Comparison of ENCODE assay signal across 1 cellular context in the genomic region with DNA sequence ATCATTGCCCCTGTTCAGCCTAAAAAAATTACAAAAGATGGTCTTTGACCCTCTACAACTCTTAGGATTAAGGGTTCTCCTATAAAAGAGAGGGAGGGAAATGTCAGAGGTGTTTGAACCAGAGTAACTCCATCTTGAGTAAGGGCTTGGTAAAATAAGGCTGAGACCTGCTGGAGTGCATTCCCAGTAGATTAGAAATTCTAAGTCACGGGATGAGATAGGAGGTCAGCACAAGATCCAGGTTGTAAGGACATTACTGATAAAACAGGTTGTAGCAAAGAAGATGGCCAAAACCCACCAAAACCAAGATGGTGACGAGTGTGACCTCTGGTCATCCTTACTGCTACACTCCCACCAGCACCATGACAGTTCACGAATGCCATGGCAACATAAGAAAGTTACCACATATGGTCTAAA.
A peak's percentile ranks its signal among the peaks of the same experiment; 100 is the strongest.
TF ChIP-seq lines count a peak whose summit lies in the region.

No MANE protein-coding gene starts in this region.

TF ChIP-seq in K562, 482 proteins besides CTCF, POLR2A, EP300 and RAD21 (continued from another document and continues in another):
- peak; percentile 99 for TF ChIP-seq ZNF583 (CRISPR knock-in tag; IDR thresholded peaks at IDR 0.05)
- TF ChIP-seq XRCC4 (IDR thresholded peaks at IDR 0.05; ENCODE audit: extremely low read depth, insufficient read depth, insufficient read length), result no peak
- TF ChIP-seq ZNF140 (CRISPR knock-in tag; IDR thresholded peaks at IDR 0.05), result peak; percentile 96
- TF ChIP-seq TEAD4 (IDR thresholded peaks at IDR 0.05; ENCODE audit: low read length), result no peak
- no peak for TF ChIP-seq TEAD4 (CRISPR knock-in tag; IDR thresholded peaks at IDR 0.05; ENCODE audit: borderline replicate concordance)
- TF ChIP-seq ZNF668 (CRISPR knock-in tag; IDR thresholded peaks at IDR 0.05), result peak; percentile 98
- TF ChIP-seq, protein P1, sequence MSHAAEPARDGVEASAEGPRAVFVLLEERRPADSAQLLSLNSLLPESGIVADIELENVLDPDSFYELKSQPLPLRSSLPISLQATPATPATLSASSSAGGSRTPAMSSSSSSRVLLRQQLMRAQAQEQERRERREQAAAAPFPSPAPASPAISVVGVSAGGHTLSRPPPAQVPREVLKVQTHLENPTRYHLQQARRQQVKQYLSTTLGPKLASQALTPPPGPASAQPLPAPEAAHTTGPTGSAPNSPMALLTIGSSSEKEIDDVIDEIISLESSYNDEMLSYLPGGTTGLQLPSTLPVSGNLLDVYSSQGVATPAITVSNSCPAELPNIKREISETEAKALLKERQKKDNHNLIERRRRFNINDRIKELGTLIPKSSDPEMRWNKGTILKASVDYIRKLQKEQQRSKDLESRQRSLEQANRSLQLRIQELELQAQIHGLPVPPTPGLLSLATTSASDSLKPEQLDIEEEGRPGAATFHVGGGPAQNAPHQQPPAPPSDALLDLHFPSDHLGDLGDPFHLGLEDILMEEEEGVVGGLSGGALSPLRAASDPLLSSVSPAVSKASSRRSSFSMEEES (CRISPR knock-in tag; IDR thresholded peaks at IDR 0.05), result peak; percentile 49; the same call in 1 of the 2 replicates
- TF ChIP-seq, protein P2, sequence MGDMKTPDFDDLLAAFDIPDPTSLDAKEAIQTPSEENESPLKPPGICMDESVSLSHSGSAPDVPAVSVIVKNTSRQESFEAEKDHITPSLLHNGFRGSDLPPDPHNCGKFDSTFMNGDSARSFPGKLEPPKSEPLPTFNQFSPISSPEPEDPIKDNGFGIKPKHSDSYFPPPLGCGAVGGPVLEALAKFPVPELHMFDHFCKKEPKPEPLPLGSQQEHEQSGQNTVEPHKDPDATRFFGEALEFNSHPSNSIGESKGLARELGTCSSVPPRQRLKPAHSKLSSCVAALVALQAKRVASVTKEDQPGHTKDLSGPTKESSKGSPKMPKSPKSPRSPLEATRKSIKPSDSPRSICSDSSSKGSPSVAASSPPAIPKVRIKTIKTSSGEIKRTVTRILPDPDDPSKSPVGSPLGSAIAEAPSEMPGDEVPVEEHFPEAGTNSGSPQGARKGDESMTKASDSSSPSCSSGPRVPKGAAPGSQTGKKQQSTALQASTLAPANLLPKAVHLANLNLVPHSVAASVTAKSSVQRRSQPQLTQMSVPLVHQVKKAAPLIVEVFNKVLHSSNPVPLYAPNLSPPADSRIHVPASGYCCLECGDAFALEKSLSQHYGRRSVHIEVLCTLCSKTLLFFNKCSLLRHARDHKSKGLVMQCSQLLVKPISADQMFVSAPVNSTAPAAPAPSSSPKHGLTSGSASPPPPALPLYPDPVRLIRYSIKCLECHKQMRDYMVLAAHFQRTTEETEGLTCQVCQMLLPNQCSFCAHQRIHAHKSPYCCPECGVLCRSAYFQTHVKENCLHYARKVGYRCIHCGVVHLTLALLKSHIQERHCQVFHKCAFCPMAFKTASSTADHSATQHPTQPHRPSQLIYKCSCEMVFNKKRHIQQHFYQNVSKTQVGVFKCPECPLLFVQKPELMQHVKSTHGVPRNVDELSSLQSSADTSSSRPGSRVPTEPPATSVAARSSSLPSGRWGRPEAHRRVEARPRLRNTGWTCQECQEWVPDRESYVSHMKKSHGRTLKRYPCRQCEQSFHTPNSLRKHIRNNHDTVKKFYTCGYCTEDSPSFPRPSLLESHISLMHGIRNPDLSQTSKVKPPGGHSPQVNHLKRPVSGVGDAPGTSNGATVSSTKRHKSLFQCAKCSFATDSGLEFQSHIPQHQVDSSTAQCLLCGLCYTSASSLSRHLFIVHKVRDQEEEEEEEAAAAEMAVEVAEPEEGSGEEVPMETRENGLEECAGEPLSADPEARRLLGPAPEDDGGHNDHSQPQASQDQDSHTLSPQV (IDR thresholded peaks at IDR 0.05), result peak; percentile 100
- peak; percentile 90 for TF ChIP-seq KLF13 (tag; IDR thresholded peaks at IDR 0.05; ENCODE audit: borderline replicate concordance, low read depth)
- TF ChIP-seq, protein P3, sequence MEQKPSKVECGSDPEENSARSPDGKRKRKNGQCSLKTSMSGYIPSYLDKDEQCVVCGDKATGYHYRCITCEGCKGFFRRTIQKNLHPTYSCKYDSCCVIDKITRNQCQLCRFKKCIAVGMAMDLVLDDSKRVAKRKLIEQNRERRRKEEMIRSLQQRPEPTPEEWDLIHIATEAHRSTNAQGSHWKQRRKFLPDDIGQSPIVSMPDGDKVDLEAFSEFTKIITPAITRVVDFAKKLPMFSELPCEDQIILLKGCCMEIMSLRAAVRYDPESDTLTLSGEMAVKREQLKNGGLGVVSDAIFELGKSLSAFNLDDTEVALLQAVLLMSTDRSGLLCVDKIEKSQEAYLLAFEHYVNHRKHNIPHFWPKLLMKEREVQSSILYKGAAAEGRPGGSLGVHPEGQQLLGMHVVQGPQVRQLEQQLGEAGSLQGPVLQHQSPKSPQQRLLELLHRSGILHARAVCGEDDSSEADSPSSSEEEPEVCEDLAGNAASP (IDR thresholded peaks at IDR 0.05), result no peak
- peak; percentile 87 for TF ChIP-seq ZNF707 (CRISPR knock-in tag; conservative IDR thresholded peaks at IDR 0.05)
- TF ChIP-seq RBM14 (IDR thresholded peaks at IDR 0.05; ENCODE audit: borderline replicate concordance, insufficient read depth, low read depth, low read length), result no peak
- TF ChIP-seq, protein P4, sequence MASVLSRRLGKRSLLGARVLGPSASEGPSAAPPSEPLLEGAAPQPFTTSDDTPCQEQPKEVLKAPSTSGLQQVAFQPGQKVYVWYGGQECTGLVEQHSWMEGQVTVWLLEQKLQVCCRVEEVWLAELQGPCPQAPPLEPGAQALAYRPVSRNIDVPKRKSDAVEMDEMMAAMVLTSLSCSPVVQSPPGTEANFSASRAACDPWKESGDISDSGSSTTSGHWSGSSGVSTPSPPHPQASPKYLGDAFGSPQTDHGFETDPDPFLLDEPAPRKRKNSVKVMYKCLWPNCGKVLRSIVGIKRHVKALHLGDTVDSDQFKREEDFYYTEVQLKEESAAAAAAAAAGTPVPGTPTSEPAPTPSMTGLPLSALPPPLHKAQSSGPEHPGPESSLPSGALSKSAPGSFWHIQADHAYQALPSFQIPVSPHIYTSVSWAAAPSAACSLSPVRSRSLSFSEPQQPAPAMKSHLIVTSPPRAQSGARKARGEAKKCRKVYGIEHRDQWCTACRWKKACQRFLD (CRISPR knock-in tag; IDR thresholded peaks at IDR 0.05), result peak; percentile 99
- TF ChIP-seq NFIX (CRISPR knock-in tag; IDR thresholded peaks at IDR 0.05; ENCODE audit: low read depth), result peak; percentile 69
- TF ChIP-seq, protein P5, sequence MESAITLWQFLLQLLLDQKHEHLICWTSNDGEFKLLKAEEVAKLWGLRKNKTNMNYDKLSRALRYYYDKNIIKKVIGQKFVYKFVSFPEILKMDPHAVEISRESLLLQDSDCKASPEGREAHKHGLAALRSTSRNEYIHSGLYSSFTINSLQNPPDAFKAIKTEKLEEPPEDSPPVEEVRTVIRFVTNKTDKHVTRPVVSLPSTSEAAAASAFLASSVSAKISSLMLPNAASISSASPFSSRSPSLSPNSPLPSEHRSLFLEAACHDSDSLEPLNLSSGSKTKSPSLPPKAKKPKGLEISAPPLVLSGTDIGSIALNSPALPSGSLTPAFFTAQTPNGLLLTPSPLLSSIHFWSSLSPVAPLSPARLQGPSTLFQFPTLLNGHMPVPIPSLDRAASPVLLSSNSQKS (CRISPR knock-in tag; IDR thresholded peaks at IDR 0.05), result peak; percentile 89
- peak; percentile 73 for TF ChIP-seq GTF2E2 (tag; IDR thresholded peaks at IDR 0.05)
- TF ChIP-seq, protein P6, sequence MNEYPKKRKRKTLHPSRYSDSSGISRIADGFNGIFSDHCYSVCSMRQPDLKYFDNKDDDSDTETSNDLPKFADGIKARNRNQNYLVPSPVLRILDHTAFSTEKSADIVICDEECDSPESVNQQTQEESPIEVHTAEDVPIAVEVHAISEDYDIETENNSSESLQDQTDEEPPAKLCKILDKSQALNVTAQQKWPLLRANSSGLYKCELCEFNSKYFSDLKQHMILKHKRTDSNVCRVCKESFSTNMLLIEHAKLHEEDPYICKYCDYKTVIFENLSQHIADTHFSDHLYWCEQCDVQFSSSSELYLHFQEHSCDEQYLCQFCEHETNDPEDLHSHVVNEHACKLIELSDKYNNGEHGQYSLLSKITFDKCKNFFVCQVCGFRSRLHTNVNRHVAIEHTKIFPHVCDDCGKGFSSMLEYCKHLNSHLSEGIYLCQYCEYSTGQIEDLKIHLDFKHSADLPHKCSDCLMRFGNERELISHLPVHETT (CRISPR knock-in tag; conservative IDR thresholded peaks at IDR 0.05 in 1 of 2, IDR thresholded peaks at IDR 0.05 in 1 of 2), result peak in 1 of 2 experiments; percentile 94; a peak in 2 of 4 replicates
- TF ChIP-seq SMAD4 (CRISPR knock-in tag; conservative IDR thresholded peaks at IDR 0.05), result peak; percentile 99
- TF ChIP-seq CXXC5 (CRISPR knock-in tag; IDR thresholded peaks at IDR 0.05), result peak; percentile 99
- no peak for TF ChIP-seq NR3C1 (CRISPR knock-in tag; IDR thresholded peaks at IDR 0.05)
- TF ChIP-seq ZNF197 (CRISPR knock-in tag; IDR thresholded peaks at IDR 0.05; ENCODE audit: low read depth), result peak; percentile 95
- 0 out of 2 replicates have a peak, but pooled peaks have one; percentile 52 for TF ChIP-seq ZFP30 (CRISPR knock-in tag; IDR thresholded peaks at IDR 0.05; ENCODE audit: borderline replicate concordance)
- no peak for TF ChIP-seq HDAC1 (IDR thresholded peaks at IDR 0.05)
- TF ChIP-seq FUS (optimal IDR thresholded peaks at IDR 0.05; ENCODE audit: low read depth, low read length), result no peak
- TF ChIP-seq COPS2 (conservative IDR thresholded peaks at IDR 0.05), result no peak
- no peak for TF ChIP-seq ZBED1 (IDR thresholded peaks at IDR 0.05)
- peak; percentile 81; the same call in 1 of the 2 replicates for TF ChIP-seq ZNF212 (CRISPR knock-in tag; IDR thresholded peaks at IDR 0.05)
- TF ChIP-seq HIVEP1 (CRISPR knock-in tag; IDR thresholded peaks at IDR 0.05), result peak; percentile 95
- peak; percentile 78; the same call in 1 of the 2 replicates for TF ChIP-seq ZNF785 (CRISPR knock-in tag; IDR thresholded peaks at IDR 0.05)
- TF ChIP-seq BACH1 (tag; IDR thresholded peaks at IDR 0.05), result peak; percentile 88
- TF ChIP-seq ETS2 (tag; IDR thresholded peaks at IDR 0.05; ENCODE audit: borderline replicate concordance, poor library complexity, severe bottlenecking), result peak; percentile 68
- 0 out of 2 replicates have a peak, but pooled peaks have one; percentile 54 for TF ChIP-seq GABPB2 (CRISPR knock-in tag; conservative IDR thresholded peaks at IDR 0.05)
- TF ChIP-seq TEAD2 (tag; IDR thresholded peaks at IDR 0.05), result peak; percentile 93
- TF ChIP-seq OTX1 (CRISPR knock-in tag; IDR thresholded peaks at IDR 0.05), result 0 out of 2 replicates have a peak, but pooled peaks have one; percentile 73
- TF ChIP-seq ZC3H8 (IDR thresholded peaks at IDR 0.05), result no peak
- TF ChIP-seq, protein P7, sequence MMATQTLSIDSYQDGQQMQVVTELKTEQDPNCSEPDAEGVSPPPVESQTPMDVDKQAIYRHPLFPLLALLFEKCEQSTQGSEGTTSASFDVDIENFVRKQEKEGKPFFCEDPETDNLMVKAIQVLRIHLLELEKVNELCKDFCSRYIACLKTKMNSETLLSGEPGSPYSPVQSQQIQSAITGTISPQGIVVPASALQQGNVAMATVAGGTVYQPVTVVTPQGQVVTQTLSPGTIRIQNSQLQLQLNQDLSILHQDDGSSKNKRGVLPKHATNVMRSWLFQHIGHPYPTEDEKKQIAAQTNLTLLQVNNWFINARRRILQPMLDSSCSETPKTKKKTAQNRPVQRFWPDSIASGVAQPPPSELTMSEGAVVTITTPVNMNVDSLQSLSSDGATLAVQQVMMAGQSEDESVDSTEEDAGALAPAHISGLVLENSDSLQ (IDR thresholded peaks at IDR 0.05), result no peak
- TF ChIP-seq, protein P8, sequence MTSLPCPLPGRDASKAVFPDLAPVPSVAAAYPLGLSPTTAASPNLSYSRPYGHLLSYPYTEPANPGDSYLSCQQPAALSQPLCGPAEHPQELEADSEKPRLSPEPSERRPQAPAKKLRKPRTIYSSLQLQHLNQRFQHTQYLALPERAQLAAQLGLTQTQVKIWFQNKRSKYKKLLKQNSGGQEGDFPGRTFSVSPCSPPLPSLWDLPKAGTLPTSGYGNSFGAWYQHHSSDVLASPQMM (CRISPR knock-in tag; IDR thresholded peaks at IDR 0.05), result peak; percentile 31; the same call in 1 of the 2 replicates
- no peak for TF ChIP-seq NCOA1 (IDR thresholded peaks at IDR 0.05; ENCODE audit: low read depth)
- TF ChIP-seq, protein P9, sequence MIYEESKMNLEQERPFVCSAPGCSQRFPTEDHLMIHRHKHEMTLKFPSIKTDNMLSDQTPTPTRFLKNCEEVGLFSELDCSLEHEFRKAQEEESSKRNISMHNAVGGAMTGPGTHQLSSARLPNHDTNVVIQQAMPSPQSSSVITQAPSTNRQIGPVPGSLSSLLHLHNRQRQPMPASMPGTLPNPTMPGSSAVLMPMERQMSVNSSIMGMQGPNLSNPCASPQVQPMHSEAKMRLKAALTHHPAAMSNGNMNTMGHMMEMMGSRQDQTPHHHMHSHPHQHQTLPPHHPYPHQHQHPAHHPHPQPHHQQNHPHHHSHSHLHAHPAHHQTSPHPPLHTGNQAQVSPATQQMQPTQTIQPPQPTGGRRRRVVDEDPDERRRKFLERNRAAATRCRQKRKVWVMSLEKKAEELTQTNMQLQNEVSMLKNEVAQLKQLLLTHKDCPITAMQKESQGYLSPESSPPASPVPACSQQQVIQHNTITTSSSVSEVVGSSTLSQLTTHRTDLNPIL (CRISPR knock-in tag; IDR thresholded peaks at IDR 0.05), result peak; percentile 91; the same call in 1 of the 2 replicates
- TF ChIP-seq ZNF174 (CRISPR knock-in tag; IDR thresholded peaks at IDR 0.05), result peak; percentile 85
- peak; percentile 61 for TF ChIP-seq MAFG (tag; conservative IDR thresholded peaks at IDR 0.05)
- TF ChIP-seq TAF7 (tag; IDR thresholded peaks at IDR 0.05), result peak; percentile 87
- TF ChIP-seq FOXA3 (CRISPR knock-in tag; conservative IDR thresholded peaks at IDR 0.05 in 1 of 2, IDR thresholded peaks at IDR 0.05 in 1 of 2), result peak in 1 of 2 experiments; percentile 59; a peak in 2 of 4 replicates
- TF ChIP-seq NFE2L1 (tag; IDR thresholded peaks at IDR 0.05; ENCODE audit: borderline replicate concordance, low read depth), result peak; percentile 77
- TF ChIP-seq, protein P10, sequence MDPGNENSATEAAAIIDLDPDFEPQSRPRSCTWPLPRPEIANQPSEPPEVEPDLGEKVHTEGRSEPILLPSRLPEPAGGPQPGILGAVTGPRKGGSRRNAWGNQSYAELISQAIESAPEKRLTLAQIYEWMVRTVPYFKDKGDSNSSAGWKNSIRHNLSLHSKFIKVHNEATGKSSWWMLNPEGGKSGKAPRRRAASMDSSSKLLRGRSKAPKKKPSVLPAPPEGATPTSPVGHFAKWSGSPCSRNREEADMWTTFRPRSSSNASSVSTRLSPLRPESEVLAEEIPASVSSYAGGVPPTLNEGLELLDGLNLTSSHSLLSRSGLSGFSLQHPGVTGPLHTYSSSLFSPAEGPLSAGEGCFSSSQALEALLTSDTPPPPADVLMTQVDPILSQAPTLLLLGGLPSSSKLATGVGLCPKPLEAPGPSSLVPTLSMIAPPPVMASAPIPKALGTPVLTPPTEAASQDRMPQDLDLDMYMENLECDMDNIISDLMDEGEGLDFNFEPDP (CRISPR knock-in tag; IDR thresholded peaks at IDR 0.05), result 0 out of 2 replicates have a peak, but pooled peaks have one; percentile 49
- TF ChIP-seq HSF4 (CRISPR knock-in tag; IDR thresholded peaks at IDR 0.05; ENCODE audit: borderline replicate concordance), result peak; percentile 99
- peak; percentile 87 for TF ChIP-seq ZFP1 (CRISPR knock-in tag; IDR thresholded peaks at IDR 0.05)
- TF ChIP-seq POU5F1 (IDR thresholded peaks at IDR 0.05; ENCODE audit: borderline replicate concordance, low read depth, low read length, partially characterized antibody), result no peak
- no peak for TF ChIP-seq MYC (IDR thresholded peaks at IDR 0.05; ENCODE audit: low read depth, low read length)
- peak; percentile 97 for TF ChIP-seq MYC (CRISPR knock-in tag; IDR thresholded peaks at IDR 0.05; ENCODE audit: borderline replicate concordance, low read depth)
- TF ChIP-seq ZNF79 (CRISPR knock-in tag; IDR thresholded peaks at IDR 0.05; ENCODE audit: low read depth), result peak; percentile 75; the same call in 1 of the 2 replicates
- peak; percentile 98 for TF ChIP-seq PTTG1 (tag; IDR thresholded peaks at IDR 0.05; ENCODE audit: low read depth)
- TF ChIP-seq ZNF644 (tag; IDR thresholded peaks at IDR 0.05; ENCODE audit: low read depth), result peak; percentile 99
- TF ChIP-seq ZNF507 (tag; conservative IDR thresholded peaks at IDR 0.05), result peak; percentile 71
